1 cellular context compared by ENCODE assay signal in the genomic region with DNA sequence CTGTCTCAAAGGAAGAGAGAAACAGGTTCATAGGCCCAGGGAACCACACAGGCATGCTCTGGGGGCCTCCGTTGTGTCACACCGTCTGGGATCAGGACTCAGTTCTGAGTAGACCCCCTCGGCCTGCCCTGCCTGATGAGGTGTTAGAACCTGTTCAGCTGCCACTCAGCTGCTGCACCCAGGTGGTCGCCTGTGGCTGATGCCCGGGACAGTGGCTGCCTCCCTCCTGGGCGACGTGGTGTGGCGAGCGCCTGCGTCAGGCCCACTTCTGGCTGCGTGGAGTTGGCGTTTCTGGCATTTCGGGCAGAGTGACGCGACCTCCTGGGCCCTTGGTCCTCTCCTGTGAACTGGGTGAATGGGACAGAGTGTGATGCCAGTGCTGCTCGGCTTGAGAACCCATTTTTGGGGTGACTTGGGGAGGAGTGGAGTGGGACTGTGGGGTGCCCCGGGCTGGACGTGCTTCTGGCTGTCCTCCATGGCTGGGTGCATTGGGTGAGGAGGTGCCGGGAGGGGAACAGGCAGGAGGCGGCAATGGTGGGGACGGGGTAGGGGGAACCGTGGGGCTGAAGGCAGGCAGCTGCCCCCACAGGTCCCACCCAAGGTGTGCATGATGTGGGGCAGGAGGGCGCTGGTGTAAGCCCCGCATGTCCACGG.
TF ChIP-seq lines count a peak whose summit lies in the region.

No MANE protein-coding gene starts in this region.

TF ChIP-seq in HepG2, 621 proteins besides CTCF, POLR2A, EP300 and RAD21:
- TF ChIP-seq ZBTB20 (CRISPR knock-in tag; IDR thresholded peaks at IDR 0.05; ENCODE audit: borderline replicate concordance, low read depth) (0 out of 2 replicates have a peak, but pooled peaks have one; percentile 9), KDM2A (CRISPR knock-in tag; IDR thresholded peaks at IDR 0.05; ENCODE audit: borderline replicate concordance, low read depth) (0 out of 2 replicates have a peak, but pooled peaks have one; percentile 17), SNAI1 (CRISPR knock-in tag; IDR thresholded peaks at IDR 0.05; ENCODE audit: borderline replicate concordance) (no peak), HNRNPH1 (optimal IDR thresholded peaks at IDR 0.05; ENCODE audit: low read depth, low read length) (peak; percentile 9), AKAP8 (CRISPR knock-in tag; IDR thresholded peaks at IDR 0.05) (peak; percentile 51; the same call in 1 of the 2 replicates), ZNF878 (CRISPR knock-in tag; IDR thresholded peaks at IDR 0.05) (no peak), ZNF709 (CRISPR knock-in tag; IDR thresholded peaks at IDR 0.05) (no peak), TOPORS (CRISPR knock-in tag; IDR thresholded peaks at IDR 0.05) (no peak), FOXK2 (IDR thresholded peaks at IDR 0.05) (no peak), AGO2 (optimal IDR thresholded peaks at IDR 0.05; ENCODE audit: low read depth, low read length) (peak; percentile 93), ZC3H13 (CRISPR knock-in tag; IDR thresholded peaks at IDR 0.05) (peak; percentile 46), XBP1 (CRISPR knock-in tag; IDR thresholded peaks at IDR 0.05) (no peak), SP4 (CRISPR knock-in tag; IDR thresholded peaks at IDR 0.05) (0 out of 2 replicates have a peak, but pooled peaks have one; percentile 7), RBM22 (optimal IDR thresholded peaks at IDR 0.05; ENCODE audit: low read length) (peak; percentile 12), AGO1 (IDR thresholded peaks at IDR 0.05; ENCODE audit: low read depth, low read length, poor library complexity, severe bottlenecking) (peak; percentile 74), POLR2G (IDR thresholded peaks at IDR 0.05; ENCODE audit: low read depth, low read length) (0 out of 2 replicates have a peak, but pooled peaks have one; percentile 18), ZMYM3 (CRISPR knock-in tag; IDR thresholded peaks at IDR 0.05) (no peak)
- TF ChIP-seq, protein P1, sequence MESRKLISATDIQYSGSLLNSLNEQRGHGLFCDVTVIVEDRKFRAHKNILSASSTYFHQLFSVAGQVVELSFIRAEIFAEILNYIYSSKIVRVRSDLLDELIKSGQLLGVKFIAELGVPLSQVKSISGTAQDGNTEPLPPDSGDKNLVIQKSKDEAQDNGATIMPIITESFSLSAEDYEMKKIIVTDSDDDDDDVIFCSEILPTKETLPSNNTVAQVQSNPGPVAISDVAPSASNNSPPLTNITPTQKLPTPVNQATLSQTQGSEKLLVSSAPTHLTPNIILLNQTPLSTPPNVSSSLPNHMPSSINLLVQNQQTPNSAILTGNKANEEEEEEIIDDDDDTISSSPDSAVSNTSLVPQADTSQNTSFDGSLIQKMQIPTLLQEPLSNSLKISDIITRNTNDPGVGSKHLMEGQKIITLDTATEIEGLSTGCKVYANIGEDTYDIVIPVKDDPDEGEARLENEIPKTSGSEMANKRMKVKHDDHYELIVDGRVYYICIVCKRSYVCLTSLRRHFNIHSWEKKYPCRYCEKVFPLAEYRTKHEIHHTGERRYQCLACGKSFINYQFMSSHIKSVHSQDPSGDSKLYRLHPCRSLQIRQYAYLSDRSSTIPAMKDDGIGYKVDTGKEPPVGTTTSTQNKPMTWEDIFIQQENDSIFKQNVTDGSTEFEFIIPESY (CRISPR knock-in tag; IDR thresholded peaks at IDR 0.05), result no peak
- TF ChIP-seq, protein P2, sequence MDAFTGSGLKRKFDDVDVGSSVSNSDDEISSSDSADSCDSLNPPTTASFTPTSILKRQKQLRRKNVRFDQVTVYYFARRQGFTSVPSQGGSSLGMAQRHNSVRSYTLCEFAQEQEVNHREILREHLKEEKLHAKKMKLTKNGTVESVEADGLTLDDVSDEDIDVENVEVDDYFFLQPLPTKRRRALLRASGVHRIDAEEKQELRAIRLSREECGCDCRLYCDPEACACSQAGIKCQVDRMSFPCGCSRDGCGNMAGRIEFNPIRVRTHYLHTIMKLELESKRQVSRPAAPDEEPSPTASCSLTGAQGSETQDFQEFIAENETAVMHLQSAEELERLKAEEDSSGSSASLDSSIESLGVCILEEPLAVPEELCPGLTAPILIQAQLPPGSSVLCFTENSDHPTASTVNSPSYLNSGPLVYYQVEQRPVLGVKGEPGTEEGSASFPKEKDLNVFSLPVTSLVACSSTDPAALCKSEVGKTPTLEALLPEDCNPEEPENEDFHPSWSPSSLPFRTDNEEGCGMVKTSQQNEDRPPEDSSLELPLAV (CRISPR knock-in tag; conservative IDR thresholded peaks at IDR 0.05; ENCODE audit: low read depth), result no peak
- TF ChIP-seq, protein P3, sequence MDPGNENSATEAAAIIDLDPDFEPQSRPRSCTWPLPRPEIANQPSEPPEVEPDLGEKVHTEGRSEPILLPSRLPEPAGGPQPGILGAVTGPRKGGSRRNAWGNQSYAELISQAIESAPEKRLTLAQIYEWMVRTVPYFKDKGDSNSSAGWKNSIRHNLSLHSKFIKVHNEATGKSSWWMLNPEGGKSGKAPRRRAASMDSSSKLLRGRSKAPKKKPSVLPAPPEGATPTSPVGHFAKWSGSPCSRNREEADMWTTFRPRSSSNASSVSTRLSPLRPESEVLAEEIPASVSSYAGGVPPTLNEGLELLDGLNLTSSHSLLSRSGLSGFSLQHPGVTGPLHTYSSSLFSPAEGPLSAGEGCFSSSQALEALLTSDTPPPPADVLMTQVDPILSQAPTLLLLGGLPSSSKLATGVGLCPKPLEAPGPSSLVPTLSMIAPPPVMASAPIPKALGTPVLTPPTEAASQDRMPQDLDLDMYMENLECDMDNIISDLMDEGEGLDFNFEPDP (CRISPR knock-in tag; conservative IDR thresholded peaks at IDR 0.05), result 0 out of 2 replicates have a peak, but pooled peaks have one; percentile 76
- TF ChIP-seq, protein P4, sequence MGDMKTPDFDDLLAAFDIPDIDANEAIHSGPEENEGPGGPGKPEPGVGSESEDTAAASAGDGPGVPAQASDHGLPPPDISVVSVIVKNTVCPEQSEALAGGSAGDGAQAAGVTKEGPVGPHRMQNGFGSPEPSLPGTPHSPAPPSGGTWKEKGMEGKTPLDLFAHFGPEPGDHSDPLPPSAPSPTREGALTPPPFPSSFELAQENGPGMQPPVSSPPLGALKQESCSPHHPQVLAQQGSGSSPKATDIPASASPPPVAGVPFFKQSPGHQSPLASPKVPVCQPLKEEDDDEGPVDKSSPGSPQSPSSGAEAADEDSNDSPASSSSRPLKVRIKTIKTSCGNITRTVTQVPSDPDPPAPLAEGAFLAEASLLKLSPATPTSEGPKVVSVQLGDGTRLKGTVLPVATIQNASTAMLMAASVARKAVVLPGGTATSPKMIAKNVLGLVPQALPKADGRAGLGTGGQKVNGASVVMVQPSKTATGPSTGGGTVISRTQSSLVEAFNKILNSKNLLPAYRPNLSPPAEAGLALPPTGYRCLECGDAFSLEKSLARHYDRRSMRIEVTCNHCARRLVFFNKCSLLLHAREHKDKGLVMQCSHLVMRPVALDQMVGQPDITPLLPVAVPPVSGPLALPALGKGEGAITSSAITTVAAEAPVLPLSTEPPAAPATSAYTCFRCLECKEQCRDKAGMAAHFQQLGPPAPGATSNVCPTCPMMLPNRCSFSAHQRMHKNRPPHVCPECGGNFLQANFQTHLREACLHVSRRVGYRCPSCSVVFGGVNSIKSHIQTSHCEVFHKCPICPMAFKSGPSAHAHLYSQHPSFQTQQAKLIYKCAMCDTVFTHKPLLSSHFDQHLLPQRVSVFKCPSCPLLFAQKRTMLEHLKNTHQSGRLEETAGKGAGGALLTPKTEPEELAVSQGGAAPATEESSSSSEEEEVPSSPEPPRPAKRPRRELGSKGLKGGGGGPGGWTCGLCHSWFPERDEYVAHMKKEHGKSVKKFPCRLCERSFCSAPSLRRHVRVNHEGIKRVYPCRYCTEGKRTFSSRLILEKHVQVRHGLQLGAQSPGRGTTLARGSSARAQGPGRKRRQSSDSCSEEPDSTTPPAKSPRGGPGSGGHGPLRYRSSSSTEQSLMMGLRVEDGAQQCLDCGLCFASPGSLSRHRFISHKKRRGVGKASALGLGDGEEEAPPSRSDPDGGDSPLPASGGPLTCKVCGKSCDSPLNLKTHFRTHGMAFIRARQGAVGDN (CRISPR knock-in tag; IDR thresholded peaks at IDR 0.05), result 0 out of 2 replicates have a peak, but pooled peaks have one; percentile 2
